Comparison of ENCODE assay signal across 8 cellular contexts in genomic region chr2:30230479-30230854, GRCh38. TPM values are rescaled to one million over a fixed set of nuclear protein-coding genes. Genes with fewer than 3 reads are reported as not detected.
DNase-seq lines count a peak whose midpoint lies in the region; ATAC-seq, FAIRE-seq and TF ChIP-seq lines count a peak whose summit lies in the region.

No MANE protein-coding gene starts in this region.

- FAIRE-seq in GM12878 (lab: Jason Lieb, UNC) (no peak), kidney (lab: Jason Lieb, UNC) (no peak)

- DNase-seq in activated effector memory CD4-positive, alpha-beta T cell treated with anti-CD3 and anti-CD28 coated beads, Interleukin-2, amount 50 U/mL, for 16 hours = peak; percentile 68
- DNase-seq in activated effector memory CD4-positive, alpha-beta T cell treated with Interleukin-2 at 50 U/mL for 16 hours = no peak
- DNase-seq in GM12878 (ENCODE audit: low read depth, low spot score) (no peak), kidney (peak; percentile 81), stomach (no peak), globus pallidus (ENCODE audit: low spot score) (no peak), MG63 (no peak), DMS153 (lab: John Stamatoyannopoulos, UW) (no peak)

- RAD21 ChIA-PET in GM12878 (lab: Charles Lee; ENCODE audit: unreplicated experiment) = interaction anchor here (0.7 to 18.4 kb wide), 19 partner anchors 10 to 483 kb away, joined by 3 to 322 read pairs (median 4); partner anchors contain the start of genes LCLAT1 and YPEL5

- H3K4me1 ChIP-seq in GM12878 (ENCODE audit: control insufficient read depth, insufficient read depth, low read length) (peaks cover 48% of the 10 kb centered on the region), kidney (ENCODE audit: control insufficient read depth in 1 of 2, insufficient read depth in 1 of 2, low read depth in 1 of 2, low read length in 2 of 2) (peaks cover 0 to 24% of the 10 kb centered on the region in 2 donors), stomach (peaks cover 34 to 55% (median 48%) of the 10 kb centered on the region in 4 donors)

- TF ChIP-seq EP300 in GM12878 (IDR thresholded peaks at IDR 0.05; ENCODE audit: borderline replicate concordance in 1 of 2, control insufficient read depth in 1 of 2, low read depth in 2 of 2, low read length in 2 of 2) = no peak
- TF ChIP-seq EP300 in stomach (IDR thresholded peaks at IDR 0.05) = no peak

- ATAC-seq in GM12878 = no peak

- TF ChIP-seq RAD21 in GM12878 (IDR thresholded peaks at IDR 0.05; ENCODE audit: insufficient read depth, low read depth, low read length) = peak; percentile 20; the same call in 1 of the 2 replicates

- TF ChIP-seq CTCF in GM12878 (IDR thresholded peaks at IDR 0.05 in 2 of 3, conservative IDR thresholded peaks at IDR 0.05 in 1 of 3; ENCODE audit: control insufficient read depth in 2 of 3, extremely low read depth in 1 of 3, insufficient read depth in 1 of 3, low read depth in 3 of 3, low read length in 3 of 3) (no peak), kidney (IDR thresholded peaks at IDR 0.05; ENCODE audit: borderline replicate concordance, extremely low read depth, insufficient read depth) (no peak), stomach (IDR thresholded peaks at IDR 0.05) (no peak)

- H3K27ac ChIP-seq in GM12878 (ENCODE audit: control insufficient read depth, insufficient read depth) (no peak overlapping the region), kidney (ENCODE audit: low read depth in 2 of 2, low read length in 2 of 2) (peak overlapping the region; percentile 60 to 92), stomach (peak overlapping the region; percentile 26 to 93 (median 88))

- intact Hi-C loops in GM12878 (cut with micrococcal nuclease; ENCODE audit: unreplicated experiment) = loop anchor here (5.0 to 10.0 kb wide), 2 partner anchors 254 to 397 kb away; no protein-coding TSS in a partner anchor
- intact Hi-C loops in kidney (cut with DNase I) = no loop called here
- intact Hi-C loops in stomach (cut with DNase I; ENCODE audit: low total_unique reads) = no loop called here

- no peak overlapping the region; the same call in 1 of the 2 replicates for H2AFZ ChIP-seq in GM12878 (ENCODE audit: control insufficient read depth, low read depth, low read length)

- no peaks in the 10 kb centered on the region for H4K20me1 ChIP-seq in GM12878 (ENCODE audit: control insufficient read depth, insufficient read depth)

- POLR2A ChIA-PET in GM12878 (lab: Charles Lee) = interaction anchor here (0.6 to 6.6 kb wide), 9 partner anchors 8 to 199 kb away, joined by 3 to 65 read pairs (median 6); no protein-coding TSS in a partner anchor

- H3K36me3 ChIP-seq in GM12878 (ENCODE audit: control insufficient read depth in 2 of 2, insufficient read depth in 2 of 2, low read length in 1 of 2) (no peaks in the 10 kb centered on the region), kidney (ENCODE audit: control insufficient read depth in 1 of 2, insufficient read depth in 2 of 2, low read length in 2 of 2) (peaks cover 0 to 4% of the 10 kb centered on the region in 2 donors), stomach (peaks cover 0 to 2% (median 0%) of the 10 kb centered on the region in 4 donors), MG63 (peaks cover 11% of the 10 kb centered on the region)

- H3K9me3 ChIP-seq in GM12878 (replicated peaks; ENCODE audit: control insufficient read depth, insufficient read depth, low read length) (peaks cover 3% of the 10 kb centered on the region; the same call in 1 of the 3 replicates), kidney (ENCODE audit: control insufficient read depth in 1 of 2, low read length in 2 of 2) (no peaks in the 10 kb centered on the region), stomach (no peaks in the 10 kb centered on the region), MG63 (no peaks in the 10 kb centered on the region)

- H3K27me3 ChIP-seq in GM12878 (replicated peaks in 1 of 2; ENCODE audit: control insufficient read depth in 2 of 2, insufficient read depth in 2 of 2, low read length in 1 of 2) (no peaks in the 10 kb centered on the region), stomach (peaks cover 0 to 27% (median 0%) of the 10 kb centered on the region in 3 donors), MG63 (no peaks in the 10 kb centered on the region)

- peaks cover 20% of the 10 kb centered on the region for H3K79me2 ChIP-seq in GM12878 (ENCODE audit: control insufficient read depth, insufficient read depth, low read length)

- in situ Hi-C loops in GM12878 (cut with MboI) = no loop called here

- 21% methylated on average over 20 of the region's 20 CpGs for WGBS in GM12878 (ENCODE audit: insufficient coverage, insufficient replicate concordance, low lambda C conversion rate, missing lambda C conversion rate)
- WGBS in stomach, 5 donors = 16 to 46% (median 28%) methylated on average over 12 to 20 of the region's 20 CpGs

- TF ChIP-seq POLR2A in GM12878 (IDR thresholded peaks at IDR 0.05; ENCODE audit: low read depth, low read length) = no peak
- no peak for TF ChIP-seq POLR2A in stomach (IDR thresholded peaks at IDR 0.05)

- CTCF ChIA-PET in GM12878 (lab: Yijun Ruan, JAX) = interaction anchor here (0.8 to 9.2 kb wide), 16 partner anchors 8 to 481 kb away, joined by 3 to 207 read pairs (median 5); no protein-coding TSS in a partner anchor

- H3K4me2 ChIP-seq in GM12878 (ENCODE audit: control insufficient read depth, insufficient read depth) = peak overlapping the region; percentile 97

- H3K9ac ChIP-seq in GM12878 (ENCODE audit: control insufficient read depth, insufficient read depth, low read length) (no peak overlapping the region; the same call in 1 of the 2 replicates), kidney (ENCODE audit: low read length in 2 of 2) (peak overlapping the region; percentile 63 to 65)

- H3K4me3 ChIP-seq in GM12878 = peak overlapping the region; percentile 80; the same call in 1 of the 2 replicates
- peak overlapping the region; percentile 65 to 78 for H3K4me3 ChIP-seq in kidney (ENCODE audit: low read length in 2 of 2)
- H3K4me3 ChIP-seq in stomach = peak overlapping the region; percentile 70 to 75 (median 74)
- H3K4me3 ChIP-seq in MG63 = no peak overlapping the region

- no TSS peak for BruUV-seq in GM12878 (replicated peaks; lab: Mats Ljungman, UMichigan)

- SMC1A ChIA-PET in GM12878 (lab: Charles Lee; ENCODE audit: uncharacterized antibody, unreplicated experiment) = interaction anchor here (0.6 to 25.4 kb wide), 12 partner anchors 10 to 481 kb away, joined by 3 to 444 read pairs (median 8); no protein-coding TSS in a partner anchor

TF ChIP-seq in GM12878, 131 proteins besides CTCF, POLR2A, EP300 and RAD21 (continues in another document):
- TF ChIP-seq FOS (IDR thresholded peaks at IDR 0.05; ENCODE audit: borderline replicate concordance, extremely low read depth, insufficient read length) (no peak), EGR1 (IDR thresholded peaks at IDR 0.05; ENCODE audit: borderline replicate concordance in 1 of 2, low read depth in 2 of 2, low read length in 2 of 2) (peak in 1 of 2 experiments; percentile 86; a peak in 2 of 3 replicates), KLF5 (IDR thresholded peaks at IDR 0.05; ENCODE audit: partially characterized antibody) (no peak), PAX5 (IDR thresholded peaks at IDR 0.05; ENCODE audit: borderline replicate concordance, low read depth, low read length) (no peak), TBL1XR1 (IDR thresholded peaks at IDR 0.05; ENCODE audit: low read depth, low read length) (no peak), CHD4 (IDR thresholded peaks at IDR 0.05) (no peak), NR2C2 (IDR thresholded peaks at IDR 0.05; ENCODE audit: borderline replicate concordance, control insufficient read depth, insufficient read length, low read depth) (no peak), IKZF2 (IDR thresholded peaks at IDR 0.05) (0 out of 4 replicates have a peak, but pooled peaks of 1 of the 2 experiments have one; percentile 34), ZNF24 (IDR thresholded peaks at IDR 0.05) (no peak), TCF7 (IDR thresholded peaks at IDR 0.05; ENCODE audit: borderline replicate concordance) (no peak), ZBTB33 (IDR thresholded peaks at IDR 0.05) (no peak)

RNA-seq across cellular contexts. Expression of gene LBH, which starts 0.9 kb away (rescaled TPM):
- 56.4 and 60.7 TPM in 2 replicates for total RNA-seq in GM12878 (2013; cell fraction: nucleolus; rRNA removed)
- total RNA-seq in GM12878 (2014; rRNA removed) (75.9 and 78.2 TPM in 2 replicates), GM12878 (2014; rRNA removed; fragmentation: Illumina TruSeq; extraction: Trizol) (31.7 and 34.8 TPM in 2 replicates), GM12878 (2021) (45.5 and 48.5 TPM in 2 replicates), kidney (81.9 TPM), stomach (10 to 100 TPM in 4 of 5 donors, 1 to 10 TPM in 1; 7.1 to 39.8 (median 18.5) TPM)
- polyA plus RNA-seq in GM12878 (2011; ENCODE audit: low read depth) = 22.4 TPM
- polyA plus RNA-seq in GM12878 (2011; rRNA removed) (122 and 133 TPM in 2 replicates), GM12878 (2014; fragmentation: Illumina TruSeq; extraction: Trizol) (35.3 and 36.6 TPM in 2 replicates), GM12878 (2014; fragmentation: Nextera tagmentation; extraction: Ambion mirVana) (10 to 100 TPM in 1 of 2 experiments, 1 to 10 TPM in 1; 9.3 to 26.5 TPM), GM12878 (2014; rRNA removed) (55.9 and 79.2 TPM in 2 replicates), GM12878 (2016; fragmentation: Nextera tagmentation; extraction: Ambion mirVana) (10 to 100 TPM; 11.1 to 11.9 TPM), kidney (ENCODE audit: insufficient read depth, low read depth, low replicate concordance) (27.2 TPM), stomach (10 to 100 TPM in 2 of 3 donors, 1 to 10 TPM in 1; 6.6 to 18.5 (median 15.4) TPM)
- polyA plus RNA-seq in GM12878 (2011; cell fraction: cytosol; rRNA removed) = 167 and 195 TPM in 2 replicates
- 61.3 and 63.9 TPM in 2 replicates for polyA plus RNA-seq in GM12878 (2011; cell fraction: nucleus; rRNA removed)
- 33.1 and 35.0 TPM in 2 replicates for polyA plus RNA-seq in GM12878 (2012)
- 166 and 214 TPM in 2 replicates for polyA minus RNA-seq in GM12878 (2011; rRNA and poly(A)+ RNA removed)
- polyA minus RNA-seq in GM12878 (2011; cell fraction: cytosol; rRNA and poly(A)+ RNA removed) = 58.0 and 63.5 TPM in 2 replicates
- polyA minus RNA-seq in GM12878 (2011; cell fraction: nucleus; rRNA and poly(A)+ RNA removed) = 125 and 186 TPM in 2 replicates
- 21.5 and 60.0 TPM in 2 replicates for total RNA-seq in MG63 (2014; rRNA removed; shearing (Covaris generic); ENCODE audit: low replicate concordance)

Comparison
In these comparisons a context has a peak if more than half of its experiments do, and no peak if none do; other contexts are left out.
1. DNase-seq: peak in activated effector memory CD4-positive, alpha-beta T cell treated with anti-CD3 and anti-CD28 coated beads, Interleukin-2, amount 50 U/mL, for 16 hours (single experiment) and kidney (single experiment); none in activated effector memory CD4-positive, alpha-beta T cell treated with Interleukin-2 at 50 U/mL for 16 hours (single experiment), GM12878 (single experiment), stomach (single experiment), globus pallidus (single experiment), MG63 (single experiment) and DMS153 (single experiment).